In genomic region chr16:87765776-87766484, GRCh38 we compare ENCODE assay signal across 1 cellular context.
TF ChIP-seq lines count a peak whose summit lies in the region.

Gene KLHDC4, minus strand, starts transcription at chr16:87765986. Its CDS starts 96 bp downstream, at chr16:87765890.

TF ChIP-seq in HepG2, 621 proteins besides CTCF, POLR2A, EP300 and RAD21 (continued from another document and continues in another):
- no peak for TF ChIP-seq RNF219 (CRISPR knock-in tag; IDR thresholded peaks at IDR 0.05)
- TF ChIP-seq ZNF34 (CRISPR knock-in tag; IDR thresholded peaks at IDR 0.05; ENCODE audit: borderline replicate concordance) = no peak; the same call in 1 of the 2 replicates
- TF ChIP-seq NAIF1 (CRISPR knock-in tag; IDR thresholded peaks at IDR 0.05; ENCODE audit: borderline replicate concordance) = peak; percentile 64; the same call in 1 of the 2 replicates
- peak; percentile 73; the same call in 1 of the 2 replicates for TF ChIP-seq ZBTB26 (CRISPR knock-in tag; IDR thresholded peaks at IDR 0.05; ENCODE audit: borderline replicate concordance)
- TF ChIP-seq ONECUT2 (CRISPR knock-in tag; IDR thresholded peaks at IDR 0.05) = no peak
- no peak; the same call in 1 of the 2 replicates for TF ChIP-seq ZNF256 (CRISPR knock-in tag; conservative IDR thresholded peaks at IDR 0.05)
- no peak for TF ChIP-seq ATF4 (CRISPR knock-in tag; IDR thresholded peaks at IDR 0.05)
- TF ChIP-seq ZNF124 (CRISPR knock-in tag; IDR thresholded peaks at IDR 0.05) = peak; percentile 93
- TF ChIP-seq ZNF574 (CRISPR knock-in tag; IDR thresholded peaks at IDR 0.05) = peak; percentile 95
- TF ChIP-seq TBX2 (CRISPR knock-in tag; IDR thresholded peaks at IDR 0.05; ENCODE audit: borderline replicate concordance) = peak; percentile 81; the same call in 1 of the 2 replicates
- TF ChIP-seq ZFP37 (CRISPR knock-in tag; IDR thresholded peaks at IDR 0.05; ENCODE audit: borderline replicate concordance) = 0 out of 2 replicates have a peak, but pooled peaks have one; percentile 33
- peak; percentile 80 for TF ChIP-seq YEATS4 (CRISPR knock-in tag; IDR thresholded peaks at IDR 0.05; ENCODE audit: borderline replicate concordance)
- TF ChIP-seq AKNA (CRISPR knock-in tag; IDR thresholded peaks at IDR 0.05; ENCODE audit: borderline replicate concordance) = no peak
- TF ChIP-seq AGO2 (optimal IDR thresholded peaks at IDR 0.05; ENCODE audit: low read depth, low read length) = peak; percentile 19
- TF ChIP-seq ZFY (CRISPR knock-in tag; IDR thresholded peaks at IDR 0.05) = peak; percentile 97
- TF ChIP-seq ZNF570 (CRISPR knock-in tag; IDR thresholded peaks at IDR 0.05; ENCODE audit: borderline replicate concordance) = no peak
- no peak for TF ChIP-seq HMGA1 (CRISPR knock-in tag; conservative IDR thresholded peaks at IDR 0.05)
- TF ChIP-seq EZH2 (conservative IDR thresholded peaks at IDR 0.05; ENCODE audit: low read depth, low read length) = no peak
- TF ChIP-seq GLMP (CRISPR knock-in tag; IDR thresholded peaks at IDR 0.05; ENCODE audit: borderline replicate concordance) = no peak
- peak; percentile 43; the same call in 1 of the 2 replicates for TF ChIP-seq ZNF333 (CRISPR knock-in tag; IDR thresholded peaks at IDR 0.05; ENCODE audit: borderline replicate concordance)
- TF ChIP-seq HNRNPLL (IDR thresholded peaks at IDR 0.05; ENCODE audit: low read depth, low read length, poor library complexity, severe bottlenecking) = peak; percentile 36
- no peak; the same call in 1 of the 2 replicates for TF ChIP-seq TGIF2 (CRISPR knock-in tag; IDR thresholded peaks at IDR 0.05)
- no peak for TF ChIP-seq ATF5 (CRISPR knock-in tag; IDR thresholded peaks at IDR 0.05; ENCODE audit: low read depth)
- peak; percentile 46; the same call in 1 of the 2 replicates for TF ChIP-seq ZNF598 (CRISPR knock-in tag; IDR thresholded peaks at IDR 0.05; ENCODE audit: borderline replicate concordance)
- TF ChIP-seq MATR3 (CRISPR knock-in tag; IDR thresholded peaks at IDR 0.05) = no peak
- peak; percentile 90 for TF ChIP-seq ZNF558 (CRISPR knock-in tag; IDR thresholded peaks at IDR 0.05; ENCODE audit: borderline replicate concordance)
- no peak for TF ChIP-seq HHEX (CRISPR knock-in tag; IDR thresholded peaks at IDR 0.05)
- TF ChIP-seq ZNF557 (CRISPR knock-in tag; IDR thresholded peaks at IDR 0.05) = 0 out of 2 replicates have a peak, but pooled peaks have one; percentile 80
- TF ChIP-seq SATB2 (CRISPR knock-in tag; IDR thresholded peaks at IDR 0.05) = peak; percentile 71; the same call in 1 of the 2 replicates
- TF ChIP-seq SAFB2 (CRISPR knock-in tag; IDR thresholded peaks at IDR 0.05; ENCODE audit: borderline replicate concordance, low read depth) = no peak
- no peak for TF ChIP-seq MBD4 (IDR thresholded peaks at IDR 0.05; ENCODE audit: borderline replicate concordance, low read length)
- TF ChIP-seq ZNF484 (CRISPR knock-in tag; IDR thresholded peaks at IDR 0.05; ENCODE audit: borderline replicate concordance, low read depth) = no peak
- TF ChIP-seq ZNF180 (CRISPR knock-in tag; IDR thresholded peaks at IDR 0.05; ENCODE audit: borderline replicate concordance, low read depth) = no peak
- TF ChIP-seq PLSCR1 (CRISPR knock-in tag; IDR thresholded peaks at IDR 0.05; ENCODE audit: borderline replicate concordance) = no peak
- TF ChIP-seq ZNF512B (CRISPR knock-in tag; IDR thresholded peaks at IDR 0.05; ENCODE audit: borderline replicate concordance) = no peak
- peak; percentile 64 for TF ChIP-seq ZNF550 (CRISPR knock-in tag; IDR thresholded peaks at IDR 0.05; ENCODE audit: borderline replicate concordance)
- TF ChIP-seq NR1H2 (CRISPR knock-in tag; IDR thresholded peaks at IDR 0.05; ENCODE audit: borderline replicate concordance, low read depth) = peak; percentile 84; the same call in 1 of the 2 replicates
- peak; percentile 67; the same call in 1 of the 2 replicates for TF ChIP-seq ZSCAN31 (CRISPR knock-in tag; IDR thresholded peaks at IDR 0.05; ENCODE audit: low read depth)
- TF ChIP-seq FOSL2 (CRISPR knock-in tag; IDR thresholded peaks at IDR 0.05) = peak; percentile 33; the same call in 1 of the 2 replicates
- TF ChIP-seq SMC3 (IDR thresholded peaks at IDR 0.05; ENCODE audit: low read length) = no peak
- TF ChIP-seq ZNF780A (CRISPR knock-in tag; IDR thresholded peaks at IDR 0.05) = no peak
